8 cellular contexts compared by ENCODE assay signal in genomic region chr12:76183459-76184186, GRCh38.
A peak's percentile ranks its signal among the peaks of the same experiment; 100 is the strongest.
DNase-seq lines count a peak whose midpoint lies in the region; ATAC-seq, FAIRE-seq and TF ChIP-seq lines count a peak whose summit lies in the region.

No MANE protein-coding gene starts in this region.

- DNase-seq in A549 (ENCODE audit: low read depth in 1 of 2, low spot score in 1 of 2), result peak; percentile 64 to 80
- DNase-seq in RWPE2 (ENCODE audit: low spot score), result peak; percentile 70
- peak; percentile 100 for DNase-seq in fibroblast of the aortic adventitia (ENCODE audit: low read depth)
- peak; percentile 23 for DNase-seq in stimulated activated CD8-positive, alpha-beta memory T cell treated with anti-CD3 and anti-CD28 coated beads, Interleukin-7, amount 100 ng/mL, for 24 hours (ENCODE audit: low read depth)
- DNase-seq in NCI-H2081 treated with DMSO at 0.1 percent for 48 hours (lab: John Stamatoyannopoulos, UW), result no peak
- no peak for DNase-seq in NCI-H1092 (lab: John Stamatoyannopoulos, UW)

- H3K27me3 ChIP-seq in RWPE2 (ENCODE audit: insufficient read depth, poor library complexity, severe bottlenecking), result no peaks in the 10 kb centered on the region

- no peak overlapping the region for H3K4me3 ChIP-seq in A549
- H3K4me3 ChIP-seq in RWPE2 (ENCODE audit: severe bottlenecking), result no peak overlapping the region
- H3K4me3 ChIP-seq in fibroblast of the aortic adventitia (ENCODE audit: low read depth, low read length), result no peak overlapping the region

- no peak for TF ChIP-seq RAD21 in A549 (conservative IDR thresholded peaks at IDR 0.05 in 1 of 2, IDR thresholded peaks at IDR 0.05 in 1 of 2)

- H3K27ac ChIP-seq in A549 (peak overlapping the region; percentile 36 to 72; a peak in 5 of 6 replicates), RWPE2 (ENCODE audit: poor library complexity, severe bottlenecking) (peak overlapping the region; percentile 72)

- POLR2A ChIA-PET in A549 (lab: Yijun Ruan, JAX), result interaction anchor here (0.6 to 1.1 kb wide), 3 partner anchors 136 to 165 kb away, joined by 3 to 4 read pairs (median 4); partner anchors contain the start of gene BBS10

- ATAC-seq in A549, result peak; percentile 87 to 89
- ATAC-seq in GM18861 (IDR thresholded peaks at IDR 0.05; ENCODE audit: unreplicated experiment), result peak; percentile 94
- peak; percentile 77 for ATAC-seq in HG03025 (IDR thresholded peaks at IDR 0.05; ENCODE audit: low FRiP score, unreplicated experiment)
- peak; percentile 99 for ATAC-seq in RWPE2 (ENCODE audit: low read depth)

- H3K4me1 ChIP-seq in A549, result peaks cover 14% of the 10 kb centered on the region
- H3K4me1 ChIP-seq in RWPE2 (ENCODE audit: insufficient read depth, poor library complexity, severe bottlenecking), result peaks cover 16% of the 10 kb centered on the region

- no peak for TF ChIP-seq EP300 in A549 (IDR thresholded peaks at IDR 0.05)

- CTCF ChIA-PET in A549 (lab: Yijun Ruan, JAX), result interaction anchor here (1.1 to 2.6 kb wide), 2 partner anchors 25 to 271 kb away, joined by 3 to 8 read pairs; no protein-coding TSS in a partner anchor

- TF ChIP-seq CTCF in A549 (IDR thresholded peaks at IDR 0.05) (no peak), RWPE2 (IDR thresholded peaks at IDR 0.05; ENCODE audit: poor library complexity, severe bottlenecking) (no peak), fibroblast of the aortic adventitia (IDR thresholded peaks at IDR 0.05; ENCODE audit: insufficient read depth, low read length) (no peak)

- H3K4me2 ChIP-seq in A549, result peak overlapping the region; percentile 50

- H3K9me3 ChIP-seq in A549 (no peaks in the 10 kb centered on the region), RWPE2 (ENCODE audit: severe bottlenecking) (no peaks in the 10 kb centered on the region)

- 6% methylated on average over 4 of the region's 4 CpGs for WGBS in A549 (ENCODE audit: missing lambda C conversion rate)

- no peak for FAIRE-seq in A549 (lab: Jason Lieb, UNC)

- H3K36me3 ChIP-seq in RWPE2 (ENCODE audit: low read depth), result no peaks in the 10 kb centered on the region

- TF ChIP-seq POLR2A in A549 (IDR thresholded peaks at IDR 0.05; ENCODE audit: low read length), result no peak

TF ChIP-seq in A549, 52 proteins besides CTCF, POLR2A, EP300 and RAD21:
- peak; percentile 89 for TF ChIP-seq JUNB (IDR thresholded peaks at IDR 0.05)
- 0 out of 4 replicates have a peak, but pooled peaks of 1 of the 2 experiments have one; percentile 51 for TF ChIP-seq CEBPB (IDR thresholded peaks at IDR 0.05)
- peak in 1 of 2 experiments; percentile 52; a peak in 1 of 5 replicates for TF ChIP-seq JUN (IDR thresholded peaks at IDR 0.05)
- TF ChIP-seq NR3C1 (IDR thresholded peaks at IDR 0.05), result no peak
- TF ChIP-seq MAX (IDR thresholded peaks at IDR 0.05), result peak; percentile 64
- TF ChIP-seq EHMT2 (IDR thresholded peaks at IDR 0.05; ENCODE audit: low read depth), result 0 out of 2 replicates have a peak, but pooled peaks have one; percentile 30
- TF ChIP-seq GATA3 (IDR thresholded peaks at IDR 0.05; ENCODE audit: borderline replicate concordance), result peak; percentile 34; the same call in 1 of the 2 replicates
- peak; percentile 91 for TF ChIP-seq FOSL2 (IDR thresholded peaks at IDR 0.05)
- TF ChIP-seq FOSL2 (CRISPR knock-in tag; IDR thresholded peaks at IDR 0.05), result peak; percentile 91
- TF ChIP-seq REST (IDR thresholded peaks at IDR 0.05), result peak; percentile 63; the same call in 1 of the 2 replicates
- TF ChIP-seq HOXB5 (CRISPR knock-in tag; IDR thresholded peaks at IDR 0.05), result no peak

Comparison
In these comparisons a context has a peak if more than half of its experiments do, and no peak if none do; other contexts are left out.
1. DNase-seq: peak in A549 (2 of 2), RWPE2 (single experiment), fibroblast of the aortic adventitia (single experiment) and stimulated activated CD8-positive, alpha-beta memory T cell treated with anti-CD3 and anti-CD28 coated beads, Interleukin-7, amount 100 ng/mL, for 24 hours (single experiment); none in NCI-H2081 treated with DMSO at 0.1 percent for 48 hours (single experiment) and NCI-H1092 (single experiment).
2. Peak in every context shown above with its lines, with median percentiles within 50 percentile points of each other: ATAC-seq.